ENCODE assay signal across 1 cellular context in genomic region chr10:22315455-22316285, GRCh38.
TF ChIP-seq lines count a peak whose summit lies in the region.

No MANE protein-coding gene starts in this region.

TF ChIP-seq in HEK293, 187 proteins besides CTCF, POLR2A, EP300 and RAD21 (continued from another document and continues in another):
- TF ChIP-seq ZNF26 (tag by site-specific recombination; IDR thresholded peaks at IDR 0.05) (no peak), ZNF596 (tag by site-specific recombination; IDR thresholded peaks at IDR 0.05) (no peak), ZBTB1 (tag by site-specific recombination; IDR thresholded peaks at IDR 0.05) (no peak), ZNF140 (tag by site-specific recombination; IDR thresholded peaks at IDR 0.05) (no peak), ZNF777 (tag by site-specific recombination; IDR thresholded peaks at IDR 0.05; ENCODE audit: borderline replicate concordance) (no peak), ZBTB8A (tag by site-specific recombination; IDR thresholded peaks at IDR 0.05) (peak; percentile 89), ZNF558 (tag by site-specific recombination; IDR thresholded peaks at IDR 0.05) (no peak), KLF10 (tag by site-specific recombination; IDR thresholded peaks at IDR 0.05) (peak; percentile 71), ZNF654 (tag by site-specific recombination; IDR thresholded peaks at IDR 0.05; ENCODE audit: low read depth) (no peak), ZNF707 (tag by site-specific recombination; IDR thresholded peaks at IDR 0.05) (no peak), BCL11A (tag by site-specific recombination; IDR thresholded peaks at IDR 0.05; ENCODE audit: low read depth) (peak; percentile 75), HOXD13 (CRISPR knock-in tag; IDR thresholded peaks at IDR 0.05; ENCODE audit: borderline replicate concordance) (no peak), ZNF311 (tag by site-specific recombination; IDR thresholded peaks at IDR 0.05; ENCODE audit: borderline replicate concordance) (no peak), ZNF302 (tag by site-specific recombination; IDR thresholded peaks at IDR 0.05; ENCODE audit: low read depth) (no peak), REPIN1 (tag by site-specific recombination; IDR thresholded peaks at IDR 0.05; ENCODE audit: low read depth) (no peak), KLF7 (tag by site-specific recombination; IDR thresholded peaks at IDR 0.05; ENCODE audit: borderline replicate concordance) (no peak), ZNF202 (tag by site-specific recombination; IDR thresholded peaks at IDR 0.05; ENCODE audit: borderline replicate concordance) (no peak), PBX3 (CRISPR knock-in tag; IDR thresholded peaks at IDR 0.05) (no peak), ZNF785 (tag by site-specific recombination; IDR thresholded peaks at IDR 0.05) (no peak), AEBP2 (tag by site-specific recombination; IDR thresholded peaks at IDR 0.05; ENCODE audit: borderline replicate concordance) (no peak), ZEB2 (tag by site-specific recombination; IDR thresholded peaks at IDR 0.05) (peak; percentile 62), ZIC2 (tag by site-specific recombination; IDR thresholded peaks at IDR 0.05) (no peak), MEIS1 (CRISPR knock-in tag; IDR thresholded peaks at IDR 0.05; ENCODE audit: borderline replicate concordance) (no peak), RBAK (tag by site-specific recombination; IDR thresholded peaks at IDR 0.05) (no peak), ZNF2 (tag by site-specific recombination; IDR thresholded peaks at IDR 0.05) (peak; percentile 71), ZNF184 (tag by site-specific recombination; IDR thresholded peaks at IDR 0.05) (no peak), KLF1 (tag by site-specific recombination; IDR thresholded peaks at IDR 0.05) (no peak), ZNF280D (tag by site-specific recombination; IDR thresholded peaks at IDR 0.05) (no peak), ZNF324 (tag by site-specific recombination; IDR thresholded peaks at IDR 0.05) (no peak), ZNF266 (tag by site-specific recombination; IDR thresholded peaks at IDR 0.05; ENCODE audit: low read depth) (no peak), ZSCAN23 (tag by site-specific recombination; IDR thresholded peaks at IDR 0.05) (no peak), ZNF837 (tag by site-specific recombination; IDR thresholded peaks at IDR 0.05) (no peak), ZBTB7A (tag by site-specific recombination; IDR thresholded peaks at IDR 0.05; ENCODE audit: low read depth) (peak; percentile 42; the same call in 1 of the 2 replicates), ZNF555 (tag by site-specific recombination; conservative IDR thresholded peaks at IDR 0.05) (no peak), ZNF513 (tag by site-specific recombination; IDR thresholded peaks at IDR 0.05) (no peak), SETDB1 (IDR thresholded peaks at IDR 0.05; ENCODE audit: insufficient read length, low read length) (no peak), ZBTB20 (tag by site-specific recombination; IDR thresholded peaks at IDR 0.05) (no peak; the same call in 1 of the 2 replicates), ZSCAN5A (tag by site-specific recombination; IDR thresholded peaks at IDR 0.05) (no peak), ZBTB6 (tag by site-specific recombination; IDR thresholded peaks at IDR 0.05) (no peak), ZNF121 (tag by site-specific recombination; IDR thresholded peaks at IDR 0.05) (no peak), ZNF335 (tag by site-specific recombination; conservative IDR thresholded peaks at IDR 0.05) (peak; percentile 96), ZNF416 (tag by site-specific recombination; IDR thresholded peaks at IDR 0.05) (no peak), GLI4 (tag by site-specific recombination; IDR thresholded peaks at IDR 0.05) (no peak), ZNF214 (tag by site-specific recombination; IDR thresholded peaks at IDR 0.05; ENCODE audit: borderline replicate concordance) (no peak), ZSCAN4 (tag by site-specific recombination; IDR thresholded peaks at IDR 0.05) (0 out of 2 replicates have a peak, but pooled peaks have one; percentile 38), HOXC10 (CRISPR knock-in tag; IDR thresholded peaks at IDR 0.05) (no peak), ZNF366 (tag by site-specific recombination; conservative IDR thresholded peaks at IDR 0.05) (no peak), ZNF610 (tag by site-specific recombination; IDR thresholded peaks at IDR 0.05; ENCODE audit: borderline replicate concordance) (no peak), ZNF37A (tag by site-specific recombination; IDR thresholded peaks at IDR 0.05) (no peak), ZNF830 (tag by site-specific recombination; IDR thresholded peaks at IDR 0.05; ENCODE audit: low read depth) (no peak), ZNF274 (IDR thresholded peaks at IDR 0.05; ENCODE audit: low read length) (no peak), ZNF274 (tag by site-specific recombination; IDR thresholded peaks at IDR 0.05; ENCODE audit: borderline replicate concordance) (no peak), KLF17 (tag by site-specific recombination; IDR thresholded peaks at IDR 0.05) (no peak), ZNF426 (tag by site-specific recombination; IDR thresholded peaks at IDR 0.05) (no peak), ZNF473 (tag by site-specific recombination; IDR thresholded peaks at IDR 0.05) (no peak), ZNF791 (tag by site-specific recombination; IDR thresholded peaks at IDR 0.05) (no peak), ZNF529 (tag by site-specific recombination; IDR thresholded peaks at IDR 0.05; ENCODE audit: insufficient replicate concordance) (no peak), ZNF155 (tag by site-specific recombination; IDR thresholded peaks at IDR 0.05) (no peak), ZFHX2 (tag by site-specific recombination; conservative IDR thresholded peaks at IDR 0.05) (peak; percentile 86), ZBTB44 (tag by site-specific recombination; IDR thresholded peaks at IDR 0.05) (no peak), ZNF768 (tag by site-specific recombination; IDR thresholded peaks at IDR 0.05) (no peak; the same call in 1 of the 2 replicates)
